8 cellular contexts compared by ENCODE assay signal in the genomic region with DNA sequence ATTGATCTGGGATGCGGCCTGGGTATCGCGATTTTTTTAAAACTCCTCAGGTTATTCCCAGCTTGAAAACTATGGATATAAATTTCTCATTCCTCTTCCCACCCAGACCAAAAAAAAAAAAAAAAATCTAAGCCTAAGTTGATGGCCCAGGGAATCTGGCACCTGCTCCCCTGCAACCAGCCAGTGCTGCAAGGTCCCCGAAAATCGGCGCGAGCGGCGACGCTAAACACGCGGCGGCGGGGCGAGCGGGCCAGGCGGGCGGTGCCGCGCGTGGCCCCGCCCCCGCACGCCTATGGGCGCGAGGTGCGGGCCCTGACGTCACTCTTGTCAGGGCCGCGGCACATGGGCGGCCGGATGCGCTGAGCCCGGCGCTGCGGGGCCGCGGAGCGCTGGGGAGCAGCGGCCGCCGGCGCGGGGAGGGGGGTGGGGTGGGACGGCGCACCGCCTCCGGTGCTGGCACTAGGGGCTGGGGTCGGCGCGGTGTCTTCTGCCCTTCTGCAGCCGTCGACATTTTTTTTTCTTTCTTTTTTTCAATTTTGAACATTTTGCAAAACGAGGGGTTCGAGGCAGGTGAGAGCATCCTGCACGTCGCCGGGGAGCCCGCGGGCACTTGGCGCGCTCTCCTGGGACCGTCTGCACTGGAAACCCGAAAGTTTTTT. TPM values are rescaled to one million over a fixed set of nuclear protein-coding genes. Genes with fewer than 3 reads are reported as not detected.
DNase-seq lines count a peak whose midpoint lies in the region; ATAC-seq and TF ChIP-seq lines count a peak whose summit lies in the region.

A gene with protein sequence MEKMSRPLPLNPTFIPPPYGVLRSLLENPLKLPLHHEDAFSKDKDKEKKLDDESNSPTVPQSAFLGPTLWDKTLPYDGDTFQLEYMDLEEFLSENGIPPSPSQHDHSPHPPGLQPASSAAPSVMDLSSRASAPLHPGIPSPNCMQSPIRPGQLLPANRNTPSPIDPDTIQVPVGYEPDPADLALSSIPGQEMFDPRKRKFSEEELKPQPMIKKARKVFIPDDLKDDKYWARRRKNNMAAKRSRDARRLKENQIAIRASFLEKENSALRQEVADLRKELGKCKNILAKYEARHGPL (plus strand): TSS at position 321 of the 659 bp plus-strand sequence. CDS start 525 bp downstream, outside the sequence.

- peaks cover 0 to 7% (median 0%) of the 10 kb centered on the region in 3 donors for H3K9me3 Mint-ChIP-seq in T-cell
- H3K9me3 Mint-ChIP-seq in progenitor cell of endocrine pancreas (ENCODE audit: low read depth): peaks cover 7% of the 10 kb centered on the region

- no peaks in the 10 kb centered on the region for H3K9me3 ChIP-seq in right atrium auricular region
- H3K9me3 ChIP-seq in transverse colon: no peaks in the 10 kb centered on the region

- POLR2A ChIA-PET in T-cell (lab: Charles Lee): interaction anchor here in 1 of 2 donors (0.7 kb wide), 1 partner anchor 1499 kb away, joined by 6 read pairs; no protein-coding TSS in a partner anchor

- H3K27me3 Mint-ChIP-seq in T-cell (peaks cover 54 to 66% of the 10 kb centered on the region in 2 donors), progenitor cell of endocrine pancreas (peaks cover 83% of the 10 kb centered on the region)

- peaks cover 15 to 27% (median 24%) of the 10 kb centered on the region in 3 donors for H3K4me1 Mint-ChIP-seq in T-cell
- H3K4me1 Mint-ChIP-seq in progenitor cell of endocrine pancreas (ENCODE audit: low read depth): peaks cover 8% of the 10 kb centered on the region

- CTCF ChIA-PET in T-cell (lab: Charles Lee): interaction anchor here (0.6 to 2.3 kb wide), 6 partner anchors 27 to 272 kb away, joined by 3 to 9 read pairs (median 5); no protein-coding TSS in a partner anchor

- in situ Hi-C loops in transverse colon (cut with MboI; ENCODE audit: low pct_ligation_motif_present in 1 of 4, low pct_unique_long_range_greater_than_20kb in 1 of 4, low sequenced_read_pairs in 3 of 4): no loop called here

- no peak for TF ChIP-seq POLR2A in transverse colon (IDR thresholded peaks at IDR 0.05)

- H3K27me3 ChIP-seq in right atrium auricular region (no peaks in the 10 kb centered on the region), transverse colon (peaks cover 64% of the 10 kb centered on the region)

- no peak for TF ChIP-seq EP300 in transverse colon (IDR thresholded peaks at IDR 0.05; ENCODE audit: low read depth)

- ATAC-seq in GM21825 (IDR thresholded peaks at IDR 0.05; ENCODE audit: unreplicated experiment) (peak; percentile 88), T-cell (replicated peaks in 1 of 4) (peak; percentile 94 to 96 (median 96))

- peak; percentile 47 for DNase-seq in DMS153 treated with DMSO at 0.1 percent for 48 hours (lab: John Stamatoyannopoulos, UW; ENCODE audit: unreplicated experiment)
- DNase-seq in LHCN-M2 (ENCODE audit: low read depth): peak; percentile 68
- DNase-seq in T-cell: peak; percentile 36 to 75 (median 57)
- DNase-seq in right atrium auricular region (ENCODE audit: low spot score): peak; percentile 87
- peak; percentile 27 for DNase-seq in progenitor cell of endocrine pancreas (ENCODE audit: low spot score, unreplicated experiment)
- peak; percentile 81 for DNase-seq in transverse colon

- no peaks in the 10 kb centered on the region for H3K36me3 Mint-ChIP-seq in T-cell
- no peaks in the 10 kb centered on the region for H3K36me3 Mint-ChIP-seq in progenitor cell of endocrine pancreas (ENCODE audit: insufficient read depth)

- intact Hi-C loops in transverse colon (cut with DNase I; ENCODE audit: low total_unique reads): loop anchor here (5.0 kb wide), 1 partner anchor 33 kb away; no protein-coding TSS in a partner anchor

- peaks cover 0 to 46% of the 10 kb centered on the region in 2 donors for H3K4me1 ChIP-seq in right atrium auricular region
- peaks cover 8 to 30% (median 21%) of the 10 kb centered on the region in 4 donors for H3K4me1 ChIP-seq in transverse colon

- H3K36me3 ChIP-seq in right atrium auricular region: no peaks in the 10 kb centered on the region
- H3K36me3 ChIP-seq in transverse colon: no peaks in the 10 kb centered on the region

- peak within 1 kb of the TSS in 1 of 2 donors; percentile 36 for H3K27ac Mint-ChIP-seq in T-cell
- H3K27ac Mint-ChIP-seq in progenitor cell of endocrine pancreas: peak within 1 kb of the TSS; percentile 21

- H3K27ac ChIP-seq in angular gyrus (ENCODE audit: low read depth, low read length): peak within 1 kb of the TSS; percentile 40
- H3K27ac ChIP-seq in right atrium auricular region: peak within 1 kb of the TSS; percentile 93 to 95
- H3K27ac ChIP-seq in transverse colon: peak within 1 kb of the TSS; percentile 76 to 86 (median 81)

- H3K4me3 ChIP-seq in right atrium auricular region: peak within 1 kb of the TSS; percentile 55 to 73
- peak within 1 kb of the TSS; percentile 30 to 62 (median 42) for H3K4me3 ChIP-seq in transverse colon

- H3K4me3 Mint-ChIP-seq in T-cell (peak within 1 kb of the TSS; percentile 73 to 80 (median 79)), progenitor cell of endocrine pancreas (ENCODE audit: low read depth) (peak within 1 kb of the TSS; percentile 61)

- no peak for TF ChIP-seq CTCF in right atrium auricular region (IDR thresholded peaks at IDR 0.05)
- no peak for TF ChIP-seq CTCF in progenitor cell of endocrine pancreas (IDR thresholded peaks at IDR 0.05; ENCODE audit: unreplicated experiment)
- TF ChIP-seq CTCF in transverse colon (IDR thresholded peaks at IDR 0.05): no peak

- WGBS in transverse colon (ENCODE audit: low coverage in 1 of 2), 2 donors: 2% methylated on average over 16 to 44 of the region's 64 CpGs

RNA-seq across cellular contexts. Expression of the gene that starts here (rescaled TPM):
- total RNA-seq in LHCN-M2 (2014; rRNA removed) (0.26 and 0.29 TPM in 2 replicates), T-cell (1 to 10 TPM in 3 of 5 donors, under 1 TPM in 2; 0.55 to 5.2 (median 2.5) TPM), right atrium auricular region (10 to 100 TPM; 36.9 to 38.4 TPM), progenitor cell of endocrine pancreas (0.41 and 0.62 TPM in 2 replicates), transverse colon (10 to 100 TPM in 3 of 4 donors, 1 to 10 TPM in 1; 8.5 to 17.5 (median 13.3) TPM)
- 0.02 TPM for polyA plus RNA-seq in LHCN-M2 (2012)

Comparison
In these comparisons a context has a peak if more than half of its experiments do, and no peak if none do; other contexts are left out.
1. Peak in every context shown above with its lines: DNase-seq, ATAC-seq, H3K4me3 ChIP-seq and H3K27ac ChIP-seq.
2. Peak in DNase-seq in LHCN-M2; RNA of the gene not detected or under 1 TPM.
3. Peak in DNase-seq in progenitor cell of endocrine pancreas; RNA of the gene not detected or under 1 TPM.
4. DNase-seq: peak in every context shown above with its lines; median percentile 87 in right atrium auricular region; 81 in transverse colon; 68 in LHCN-M2; 57 in T-cell; 47 in DMS153 treated with DMSO at 0.1 percent for 48 hours; 27 in progenitor cell of endocrine pancreas.
5. H3K27ac ChIP-seq: peak in every context shown above with its lines; median percentile 94 in right atrium auricular region; 81 in transverse colon; 40 in angular gyrus.